In genomic region chr4:184451726-184452125, GRCh38 we compare ENCODE assay signal across 1 cellular context.
TF ChIP-seq lines count a peak whose summit lies in the region.

No MANE protein-coding gene starts in this region.

TF ChIP-seq in K562, 482 proteins besides CTCF, POLR2A, EP300 and RAD21 (continued from another document and continues in another):
- TF ChIP-seq ZNF143 (CRISPR knock-in tag; IDR thresholded peaks at IDR 0.05) (no peak), PTRF (tag; IDR thresholded peaks at IDR 0.05) (no peak), MAZ (CRISPR knock-in tag; conservative IDR thresholded peaks at IDR 0.05 in 1 of 2, IDR thresholded peaks at IDR 0.05 in 1 of 2) (no peak), CREM (IDR thresholded peaks at IDR 0.05; ENCODE audit: low read depth) (peak; percentile 58; the same call in 1 of the 2 replicates), E2F5 (CRISPR knock-in tag; IDR thresholded peaks at IDR 0.05) (no peak), GATAD2A (IDR thresholded peaks at IDR 0.05) (no peak), ZNF830 (CRISPR knock-in tag; IDR thresholded peaks at IDR 0.05) (no peak), PCBP2 (IDR thresholded peaks at IDR 0.05; ENCODE audit: low read depth, low read length, poor library complexity, severe bottlenecking) (no peak), KDM4B (IDR thresholded peaks at IDR 0.05; ENCODE audit: borderline replicate concordance in 2 of 2, low read depth in 1 of 2) (no peak), PKNOX1 (IDR thresholded peaks at IDR 0.05) (peak; percentile 62), XRCC5 (IDR thresholded peaks at IDR 0.05; ENCODE audit: low read depth, low read length) (no peak), IRF2 (CRISPR knock-in tag; IDR thresholded peaks at IDR 0.05) (no peak), TAF7 (tag; IDR thresholded peaks at IDR 0.05) (no peak), POLR3A (IDR thresholded peaks at IDR 0.05; ENCODE audit: borderline replicate concordance, extremely low read depth, insufficient read depth, insufficient read length) (no peak), DNMT1 (IDR thresholded peaks at IDR 0.05) (no peak), RNF2 (IDR thresholded peaks at IDR 0.05) (peak; percentile 65), ATF3 (IDR thresholded peaks at IDR 0.05) (no peak), ATF3 (CRISPR knock-in tag; conservative IDR thresholded peaks at IDR 0.05) (no peak), GTF2A2 (tag; IDR thresholded peaks at IDR 0.05) (no peak), ILF3 (IDR thresholded peaks at IDR 0.05; ENCODE audit: borderline replicate concordance) (peak; percentile 60; the same call in 1 of the 2 replicates), ZNF121 (CRISPR knock-in tag; conservative IDR thresholded peaks at IDR 0.05) (no peak), JUN (IDR thresholded peaks at IDR 0.05; ENCODE audit: borderline replicate concordance, low read depth, low read length) (no peak), JUN (CRISPR knock-in tag; IDR thresholded peaks at IDR 0.05; ENCODE audit: borderline replicate concordance) (no peak), RFX5 (IDR thresholded peaks at IDR 0.05; ENCODE audit: low read depth, low read length) (no peak), CREB5 (CRISPR knock-in tag; IDR thresholded peaks at IDR 0.05) (no peak), NR2C2 (CRISPR knock-in tag; IDR thresholded peaks at IDR 0.05) (no peak), NR2C2 (tag; IDR thresholded peaks at IDR 0.05) (peak; percentile 78), NFE2 (IDR thresholded peaks at IDR 0.05; ENCODE audit: low read depth) (no peak; the same call in 1 of the 2 replicates), NCOA1 (IDR thresholded peaks at IDR 0.05; ENCODE audit: low read depth) (peak; percentile 77), ZBTB9 (CRISPR knock-in tag; IDR thresholded peaks at IDR 0.05) (no peak), MTA1 (IDR thresholded peaks at IDR 0.05; ENCODE audit: borderline replicate concordance) (no peak), CREB3 (tag; conservative IDR thresholded peaks at IDR 0.05; ENCODE audit: low read depth) (no peak), ELK3 (CRISPR knock-in tag; IDR thresholded peaks at IDR 0.05) (no peak), RREB1 (CRISPR knock-in tag; IDR thresholded peaks at IDR 0.05) (no peak), ZNF696 (CRISPR knock-in tag; conservative IDR thresholded peaks at IDR 0.05) (no peak), MXD1 (CRISPR knock-in tag; IDR thresholded peaks at IDR 0.05; ENCODE audit: borderline replicate concordance, poor library complexity, severe bottlenecking) (no peak), RHOXF2B (CRISPR knock-in tag; conservative IDR thresholded peaks at IDR 0.05) (no peak), ZBTB11 (CRISPR knock-in tag; IDR thresholded peaks at IDR 0.05) (no peak), STAG1 (CRISPR knock-in tag; IDR thresholded peaks at IDR 0.05; ENCODE audit: borderline replicate concordance) (no peak), TCF3 (CRISPR knock-in tag; IDR thresholded peaks at IDR 0.05) (peak; percentile 94), RFX1 (IDR thresholded peaks at IDR 0.05) (no peak), RBM34 (IDR thresholded peaks at IDR 0.05; ENCODE audit: borderline replicate concordance, insufficient read depth, low read length) (no peak), MEIS2 (IDR thresholded peaks at IDR 0.05; ENCODE audit: partially characterized antibody) (peak; percentile 77), MYC (IDR thresholded peaks at IDR 0.05; ENCODE audit: low read depth, low read length) (0 out of 2 replicates have a peak, but pooled peaks have one; percentile 39), MYC (CRISPR knock-in tag; IDR thresholded peaks at IDR 0.05; ENCODE audit: borderline replicate concordance, low read depth) (no peak), FOXM1 (IDR thresholded peaks at IDR 0.05; ENCODE audit: low read depth) (peak; percentile 78; the same call in 1 of the 2 replicates), FOXM1 (CRISPR knock-in tag; IDR thresholded peaks at IDR 0.05; ENCODE audit: low read depth) (no peak), ELF2 (CRISPR knock-in tag; IDR thresholded peaks at IDR 0.05) (no peak), ESRRA (IDR thresholded peaks at IDR 0.05; ENCODE audit: borderline replicate concordance, low read depth) (peak; percentile 64; the same call in 1 of the 2 replicates), NFIC (IDR thresholded peaks at IDR 0.05) (peak; percentile 77), FOXJ2 (tag; IDR thresholded peaks at IDR 0.05) (no peak)
